Comparison of ENCODE assay signal across 8 cellular contexts in genomic region chr18:24426398-24427294, GRCh38. TPM values are rescaled to one million over a fixed set of nuclear protein-coding genes. Genes with fewer than 3 reads are reported as not detected.
DNase-seq lines count a peak whose midpoint lies in the region; ATAC-seq and TF ChIP-seq lines count a peak whose summit lies in the region.

TSS of gene IMPACT (plus strand) at chr18:24426670. CDS start at chr18:24426757, 87 bp downstream.

- H3K4me3 ChIP-seq in MG63 (peak within 1 kb of the TSS; percentile 92), cardiac muscle cell (peak within 1 kb of the TSS; percentile 49), parathyroid adenoma (ENCODE audit: low read depth, low read length) (peak within 1 kb of the TSS; percentile 87), thyroid gland (replicated peaks in 1 of 3) (peak within 1 kb of the TSS; percentile 59 to 90 (median 76))

- peak within 1 kb of the TSS; percentile 84 for H3K27ac Mint-ChIP-seq in activated naive CD8-positive, alpha-beta T cell treated with anti-CD3 and anti-CD28 coated beads, Interleukin-2, amount 50 U/mL, for 24 hours

- peak in 1 of 2 donors; percentile 82 for TF ChIP-seq POLR2A in thyroid gland (IDR thresholded peaks at IDR 0.05)

- TF ChIP-seq CTCF in cardiac muscle cell (IDR thresholded peaks at IDR 0.05; ENCODE audit: low read depth, low read length) = no peak
- no peak for TF ChIP-seq CTCF in parathyroid adenoma (IDR thresholded peaks at IDR 0.05)
- no peak for TF ChIP-seq CTCF in thyroid gland (IDR thresholded peaks at IDR 0.05)

- H3K9ac ChIP-seq in parathyroid adenoma = no peak within 1 kb of the TSS

- WGBS in thyroid gland, 2 donors = 3 to 5% methylated on average over 18 to 45 of the region's 82 CpGs

- peak within 1 kb of the TSS; percentile 83 for H3K4me3 Mint-ChIP-seq in activated naive CD8-positive, alpha-beta T cell treated with anti-CD3 and anti-CD28 coated beads, Interleukin-2, amount 50 U/mL, for 24 hours

- no peaks in the 10 kb centered on the region for H3K27me3 ChIP-seq in MG63
- H3K27me3 ChIP-seq in cardiac muscle cell = peaks cover 31% of the 10 kb centered on the region
- H3K27me3 ChIP-seq in parathyroid adenoma (ENCODE audit: control insufficient read depth, insufficient read depth, low read length) = no peaks in the 10 kb centered on the region
- H3K27me3 ChIP-seq in thyroid gland = no peaks in the 10 kb centered on the region

- peaks cover 22% of the 10 kb centered on the region for H3K4me1 Mint-ChIP-seq in activated naive CD8-positive, alpha-beta T cell treated with anti-CD3 and anti-CD28 coated beads, Interleukin-2, amount 50 U/mL, for 24 hours

- peaks cover 19% of the 10 kb centered on the region for H3K36me3 Mint-ChIP-seq in activated naive CD8-positive, alpha-beta T cell treated with anti-CD3 and anti-CD28 coated beads, Interleukin-2, amount 50 U/mL, for 24 hours (ENCODE audit: low read depth)

- H2AFZ ChIP-seq in parathyroid adenoma = peak within 1 kb of the TSS; percentile 100

- H3K27ac ChIP-seq in cardiac muscle cell (peak within 1 kb of the TSS; percentile 93), parathyroid adenoma (peak within 1 kb of the TSS; percentile 65), thyroid gland (peak within 1 kb of the TSS; percentile 41 to 84 (median 73))

- H3K9me3 ChIP-seq in MG63 = no peaks in the 10 kb centered on the region
- no peaks in the 10 kb centered on the region for H3K9me3 ChIP-seq in cardiac muscle cell (ENCODE audit: low read depth)
- no peaks in the 10 kb centered on the region for H3K9me3 ChIP-seq in parathyroid adenoma (ENCODE audit: control insufficient read depth, low read length)
- H3K9me3 ChIP-seq in thyroid gland = no peaks in the 10 kb centered on the region

- peaks cover 15% of the 10 kb centered on the region for H3K9me3 Mint-ChIP-seq in activated naive CD8-positive, alpha-beta T cell treated with anti-CD3 and anti-CD28 coated beads, Interleukin-2, amount 50 U/mL, for 24 hours

- no peaks in the 10 kb centered on the region for H3K79me2 ChIP-seq in parathyroid adenoma

- H3K27me3 Mint-ChIP-seq in activated naive CD8-positive, alpha-beta T cell treated with anti-CD3 and anti-CD28 coated beads, Interleukin-2, amount 50 U/mL, for 24 hours = peaks cover 15% of the 10 kb centered on the region

- peak; percentile 93 for ATAC-seq in activated naive CD8-positive, alpha-beta T cell treated with anti-CD3 and anti-CD28 coated beads, Interleukin-2, amount 50 U/mL, for 24 hours

- H3K36me3 ChIP-seq in MG63 (peaks cover 13% of the 10 kb centered on the region), cardiac muscle cell (no peaks in the 10 kb centered on the region), parathyroid adenoma (ENCODE audit: control insufficient read depth, insufficient read depth, low read length) (no peaks in the 10 kb centered on the region), thyroid gland (no peaks in the 10 kb centered on the region)

- H3K4me1 ChIP-seq in cardiac muscle cell (ENCODE audit: low read depth) = peaks cover 9% of the 10 kb centered on the region
- peaks cover 2% of the 10 kb centered on the region for H3K4me1 ChIP-seq in parathyroid adenoma
- H3K4me1 ChIP-seq in thyroid gland = peaks cover 8 to 11% of the 10 kb centered on the region in 2 donors

- DNase-seq in GF-D8 (lab: John Stamatoyannopoulos, UW) (peak; percentile 70), H4 (ENCODE audit: low spot score) (peak; percentile 58), MG63 (peak; percentile 91), SW480 (ENCODE audit: low spot score) (peak; percentile 88), cardiac muscle cell (ENCODE audit: low read depth in 1 of 2, low spot score in 1 of 2) (peak; percentile 91 to 92), thyroid gland (peak; percentile 84 to 86)
- peak; percentile 82 for DNase-seq in activated naive CD8-positive, alpha-beta T cell treated with anti-CD3 and anti-CD28 coated beads, Interleukin-2, amount 50 U/mL, for 24 hours

- H3K4me2 ChIP-seq in parathyroid adenoma (ENCODE audit: low read length) = peak within 1 kb of the TSS; percentile 91

- intact Hi-C loops in thyroid gland (cut with DNase I) = loop anchor here (10.0 kb wide), 1 partner anchor 72 kb away; no protein-coding TSS in a partner anchor

RNA-seq across cellular contexts. Expression of gene IMPACT, which starts in this region (rescaled TPM):
- total RNA-seq in H4 (2014; rRNA removed; shearing (Covaris generic)) = 21.5 and 32.6 TPM in 2 replicates
- 21.8 and 26.1 TPM in 2 replicates for total RNA-seq in MG63 (2014; rRNA removed; shearing (Covaris generic); ENCODE audit: low replicate concordance)
- total RNA-seq in cardiac muscle cell (15.3 and 15.6 TPM in 2 replicates), thyroid gland (10 to 100 TPM; 28.5 to 34.1 (median 32.6) TPM)
- polyA plus RNA-seq in cardiac muscle cell = 27.6 and 33.5 TPM in 2 replicates

Comparison
In these comparisons a context has a peak if more than half of its experiments do, and no peak if none do; other contexts are left out.
1. Peak in every context shown above with its lines: DNase-seq, ATAC-seq, H3K4me3 ChIP-seq and H3K27ac ChIP-seq.